23 cellular contexts compared by ENCODE assay signal in genomic region chr2:16187517-16187887, GRCh38.
"Had no signal": no experiment of that assay in that cellular context is flagged by ENCODE, and none has a peak within 500 bp of the region (broad histone marks: within the 10 kb centered on the region; RNA-seq: fewer than 3 reads in every experiment).

No MANE protein-coding gene starts in this region.

- H3K27ac Mint-ChIP-seq: activated CD4-positive, alpha-beta memory T cell treated with anti-CD3 and anti-CD28 coated beads, Interleukin-2, amount 10 ng/mL, durations not matched to agents 7 days and 5 days; activated CD8-positive, alpha-beta memory T cell treated with anti-CD3 and anti-CD28 coated beads, Interleukin-2, amount 10 ng/mL, durations not matched to agents 7 days and 5 days; activated naive CD8-positive, alpha-beta T cell treated with anti-CD3 and anti-CD28 coated beads for 36 hours; endodermal cell; memory B cell; natural killer cell treated with Interleukin-12 subunit alpha and Interleukin-12 subunit beta and Interleukin-15 and Interleukin-18, amount 100 ng/mL, for 72 hours had no signal

- H3K27ac ChIP-seq: epithelial cell of prostate, left lung, thyroid gland had no signal

- DNase-seq: activated CD4-positive, alpha-beta memory T cell treated with anti-CD3 and anti-CD28 coated beads, Interleukin-2, amount 10 ng/mL, durations not matched to agents 7 days and 5 days; activated CD4-positive, alpha-beta T cell treated with anti-CD3 and anti-CD28 coated beads for 48 hours; activated CD4-positive, CD25-positive, alpha-beta regulatory T cell; activated CD8-positive, alpha-beta memory T cell treated with anti-CD3 and anti-CD28 coated beads, Interleukin-2, amount 10 ng/mL, durations not matched to agents 7 days and 5 days; activated naive CD4-positive, alpha-beta T cell; activated naive CD8-positive, alpha-beta T cell treated with anti-CD3 and anti-CD28 coated beads for 36 hours; amniotic stem cell; central memory CD4-positive, alpha-beta T cell; endodermal cell; foreskin fibroblast; left lung; nucleus accumbens; posterior cingulate gyrus; stimulated activated CD4-positive, alpha-beta T cell treated with anti-CD3 and anti-CD28 coated beads, Interleukin-12 subunit alpha, Interleukin-12 subunit beta, amount 100 ng/mL, for 4 hours; stimulated activated CD4-positive, alpha-beta T cell treated with anti-CD3 and anti-CD28 coated beads, Interleukin-1b, Interleukin-23, amount 100 ng/mL, for 48 hours; stimulated activated CD8-positive, alpha-beta memory T cell treated with anti-CD3 and anti-CD28 coated beads, Interleukin-4, amount 100 ng/mL, for 48 hours; stimulated activated naive CD4-positive, alpha-beta T cell; thyroid gland had no signal

- H3K9me3 ChIP-seq: left lung, thyroid gland had no signal

- H3K36me3 Mint-ChIP-seq: activated CD8-positive, alpha-beta memory T cell treated with anti-CD3 and anti-CD28 coated beads, Interleukin-2, amount 10 ng/mL, durations not matched to agents 7 days and 5 days; activated naive CD8-positive, alpha-beta T cell treated with anti-CD3 and anti-CD28 coated beads for 36 hours; memory B cell; natural killer cell treated with Interleukin-12 subunit alpha and Interleukin-12 subunit beta and Interleukin-15 and Interleukin-18, amount 100 ng/mL, for 72 hours had no signal

- H3K4me3 Mint-ChIP-seq: activated CD4-positive, alpha-beta memory T cell treated with anti-CD3 and anti-CD28 coated beads, Interleukin-2, amount 10 ng/mL, durations not matched to agents 7 days and 5 days; activated CD8-positive, alpha-beta memory T cell treated with anti-CD3 and anti-CD28 coated beads, Interleukin-2, amount 10 ng/mL, durations not matched to agents 7 days and 5 days; activated naive CD8-positive, alpha-beta T cell treated with anti-CD3 and anti-CD28 coated beads for 36 hours; endodermal cell; memory B cell; natural killer cell treated with Interleukin-12 subunit alpha and Interleukin-12 subunit beta and Interleukin-15 and Interleukin-18, amount 100 ng/mL, for 72 hours had no signal

- FAIRE-seq: colon, islet of Langerhans had no signal

- H3K4me1 ChIP-seq: left lung had no signal

- H3K27me3 Mint-ChIP-seq: activated CD4-positive, alpha-beta memory T cell treated with anti-CD3 and anti-CD28 coated beads, Interleukin-2, amount 10 ng/mL, durations not matched to agents 7 days and 5 days; activated CD8-positive, alpha-beta memory T cell treated with anti-CD3 and anti-CD28 coated beads, Interleukin-2, amount 10 ng/mL, durations not matched to agents 7 days and 5 days; memory B cell had no signal

- H3K4me1 Mint-ChIP-seq: activated CD4-positive, alpha-beta memory T cell treated with anti-CD3 and anti-CD28 coated beads, Interleukin-2, amount 10 ng/mL, durations not matched to agents 7 days and 5 days; activated CD8-positive, alpha-beta memory T cell treated with anti-CD3 and anti-CD28 coated beads, Interleukin-2, amount 10 ng/mL, durations not matched to agents 7 days and 5 days; activated naive CD8-positive, alpha-beta T cell treated with anti-CD3 and anti-CD28 coated beads for 36 hours; memory B cell had no signal

- H3K27me3 ChIP-seq: left lung, thyroid gland had no signal

- H3K9me3 Mint-ChIP-seq: activated CD4-positive, alpha-beta memory T cell treated with anti-CD3 and anti-CD28 coated beads, Interleukin-2, amount 10 ng/mL, durations not matched to agents 7 days and 5 days; activated naive CD8-positive, alpha-beta T cell treated with anti-CD3 and anti-CD28 coated beads for 36 hours; endodermal cell; memory B cell; natural killer cell treated with Interleukin-12 subunit alpha and Interleukin-12 subunit beta and Interleukin-15 and Interleukin-18, amount 100 ng/mL, for 72 hours had no signal

- ATAC-seq: activated CD8-positive, alpha-beta memory T cell treated with anti-CD3 and anti-CD28 coated beads, Interleukin-2, amount 10 ng/mL, durations not matched to agents 7 days and 5 days; left lung; natural killer cell treated with Interleukin-12 subunit alpha and Interleukin-12 subunit beta and Interleukin-15 and Interleukin-18, amount 100 ng/mL, for 72 hours had no signal

- H3K36me3 ChIP-seq: left lung, thyroid gland had no signal

- H3K4me3 ChIP-seq: left lung, thyroid gland had no signal
